14 cellular contexts compared by ENCODE assay signal in the genomic region with DNA sequence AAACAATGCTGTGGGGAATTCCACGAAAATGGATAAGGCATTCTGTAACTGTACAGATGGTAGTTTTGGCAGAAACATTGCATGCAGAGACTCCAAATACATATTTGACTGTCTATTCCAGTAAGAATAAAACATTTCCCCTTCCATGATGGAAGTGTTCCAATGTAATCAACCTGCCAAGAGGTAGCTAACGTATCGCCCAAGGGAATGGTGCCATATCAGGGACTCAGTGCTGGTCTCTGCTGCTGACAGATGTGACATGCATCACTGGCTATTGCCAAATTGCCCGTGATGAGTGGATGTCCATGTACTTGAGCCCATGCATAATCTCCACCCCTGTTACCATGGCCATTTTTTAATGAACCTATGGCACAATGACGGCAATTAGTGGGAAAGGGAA.
DNase-seq lines count a peak whose midpoint lies in the region; ATAC-seq lines count a peak whose summit lies in the region.
"Had no signal": no experiment of that assay in that cellular context is flagged by ENCODE, and none has a peak within 500 bp of the region (broad histone marks: within the 10 kb centered on the region; RNA-seq: fewer than 3 reads in every experiment).

No MANE protein-coding gene starts in this region.

- peak in 2 of 3 experiments; percentile 21 to 45 for DNase-seq in NCI-H1417 (lab: John Stamatoyannopoulos, UW)
- no peak for DNase-seq in NCI-H1417 treated with DMSO at 0.1 percent for 48 hours (lab: John Stamatoyannopoulos, UW)
- DNase-seq in DMS79 treated with DMSO at 0.1 percent for 48 hours (lab: John Stamatoyannopoulos, UW), result peak; percentile 21
- DNase-seq in NCI-H2171 (lab: John Stamatoyannopoulos, UW), result peak; percentile 58
- DNase-seq in cerebellar nuclear complex (lab: John Stamatoyannopoulos, UW), result peak; percentile 6 to 45
- no peak for DNase-seq in stimulated activated CD4-positive, alpha-beta T cell treated with anti-CD3 and anti-CD28 coated beads, Interleukin-1b, Interleukin-23, amount 100 ng/mL, for 48 hours
- no peak for DNase-seq in T-helper 2 cell
- DNase-seq: CD8-positive, alpha-beta memory T cell; H7; NCI-H1105 treated with DMSO at 0.1 percent for 48 hours; NCI-H774; T1000 had no signal

- ATAC-seq in HG03159 (IDR thresholded peaks at IDR 0.05; ENCODE audit: unreplicated experiment), result no peak
- ATAC-seq: Panc1 had no signal

Comparison
In these comparisons a context has a peak if more than half of its experiments do, and no peak if none do; other contexts are left out.
1. DNase-seq: peak in NCI-H1417 (2 of 3), DMS79 treated with DMSO at 0.1 percent for 48 hours (single experiment), NCI-H2171 (single experiment) and cerebellar nuclear complex (2 of 2); none in NCI-H1417 treated with DMSO at 0.1 percent for 48 hours (single experiment), stimulated activated CD4-positive, alpha-beta T cell treated with anti-CD3 and anti-CD28 coated beads, Interleukin-1b, Interleukin-23, amount 100 ng/mL, for 48 hours (single experiment) and T-helper 2 cell (0 of 5).